In genomic region chr9:36488322-36488838, GRCh38 we compare ENCODE assay signal across 1 cellular context.
TF ChIP-seq lines count a peak whose summit lies in the region.

No MANE protein-coding gene starts in this region.

TF ChIP-seq in HepG2, 621 proteins besides CTCF, POLR2A, EP300 and RAD21 (continued from another document and continues in another):
- TF ChIP-seq, protein P1, sequence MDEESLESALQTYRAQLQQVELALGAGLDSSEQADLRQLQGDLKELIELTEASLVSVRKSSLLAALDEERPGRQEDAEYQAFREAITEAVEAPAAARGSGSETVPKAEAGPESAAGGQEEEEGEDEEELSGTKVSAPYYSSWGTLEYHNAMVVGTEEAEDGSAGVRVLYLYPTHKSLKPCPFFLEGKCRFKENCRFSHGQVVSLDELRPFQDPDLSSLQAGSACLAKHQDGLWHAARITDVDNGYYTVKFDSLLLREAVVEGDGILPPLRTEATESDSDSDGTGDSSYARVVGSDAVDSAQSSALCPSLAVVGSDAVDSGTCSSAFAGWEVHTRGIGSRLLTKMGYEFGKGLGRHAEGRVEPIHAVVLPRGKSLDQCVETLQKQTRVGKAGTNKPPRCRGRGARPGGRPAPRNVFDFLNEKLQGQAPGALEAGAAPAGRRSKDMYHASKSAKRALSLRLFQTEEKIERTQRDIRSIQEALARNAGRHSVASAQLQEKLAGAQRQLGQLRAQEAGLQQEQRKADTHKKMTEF (CRISPR knock-in tag; IDR thresholded peaks at IDR 0.05): 0 out of 2 replicates have a peak, but pooled peaks have one; percentile 2
- TF ChIP-seq THAP8 (CRISPR knock-in tag; IDR thresholded peaks at IDR 0.05; ENCODE audit: borderline replicate concordance) (0 out of 2 replicates have a peak, but pooled peaks have one; percentile 33), SIX4 (CRISPR knock-in tag; IDR thresholded peaks at IDR 0.05) (peak; percentile 58; the same call in 1 of the 2 replicates), ZNF30 (CRISPR knock-in tag; IDR thresholded peaks at IDR 0.05) (no peak), RFXAP (CRISPR knock-in tag; IDR thresholded peaks at IDR 0.05; ENCODE audit: borderline replicate concordance) (0 out of 2 replicates have a peak, but pooled peaks have one; percentile 4), FOXK1 (CRISPR knock-in tag; IDR thresholded peaks at IDR 0.05; ENCODE audit: borderline replicate concordance, low read depth) (peak; percentile 30; the same call in 1 of the 2 replicates), ZNF33B (CRISPR knock-in tag; IDR thresholded peaks at IDR 0.05) (0 out of 2 replicates have a peak, but pooled peaks have one; percentile 8), NFYC (CRISPR knock-in tag; IDR thresholded peaks at IDR 0.05) (peak; percentile 3; the same call in 1 of the 2 replicates), ARNTL (CRISPR knock-in tag; IDR thresholded peaks at IDR 0.05) (peak; percentile 15; the same call in 1 of the 2 replicates), CSRNP1 (CRISPR knock-in tag; IDR thresholded peaks at IDR 0.05) (0 out of 2 replicates have a peak, but pooled peaks have one; percentile 49), LCORL (IDR thresholded peaks at IDR 0.05) (no peak), LCORL (CRISPR knock-in tag; IDR thresholded peaks at IDR 0.05) (0 out of 2 replicates have a peak, but pooled peaks have one; percentile 9), SAP130 (CRISPR knock-in tag; IDR thresholded peaks at IDR 0.05; ENCODE audit: low read depth) (peak; percentile 52; the same call in 1 of the 2 replicates), SOX6 (IDR thresholded peaks at IDR 0.05) (no peak), SOX6 (CRISPR knock-in tag; IDR thresholded peaks at IDR 0.05) (peak; percentile 20; the same call in 1 of the 2 replicates), ZNF343 (CRISPR knock-in tag; IDR thresholded peaks at IDR 0.05) (0 out of 2 replicates have a peak, but pooled peaks have one; percentile 9), TAF1 (CRISPR knock-in tag; IDR thresholded peaks at IDR 0.05) (no peak), MEF2D (CRISPR knock-in tag; IDR thresholded peaks at IDR 0.05) (0 out of 2 replicates have a peak, but pooled peaks have one; percentile 40), MAX (IDR thresholded peaks at IDR 0.05) (peak; percentile 74), REPIN1 (CRISPR knock-in tag; IDR thresholded peaks at IDR 0.05; ENCODE audit: borderline replicate concordance, low read depth) (0 out of 2 replicates have a peak, but pooled peaks have one; percentile 44), MXI1 (IDR thresholded peaks at IDR 0.05; ENCODE audit: borderline replicate concordance, low read depth, low read length) (peak; percentile 27; the same call in 1 of the 3 replicates), ZNF318 (CRISPR knock-in tag; IDR thresholded peaks at IDR 0.05) (no peak), RARA (CRISPR knock-in tag; IDR thresholded peaks at IDR 0.05) (no peak), ZNF256 (CRISPR knock-in tag; conservative IDR thresholded peaks at IDR 0.05) (0 out of 2 replicates have a peak, but pooled peaks have one; percentile 68)
- TF ChIP-seq, protein P2, sequence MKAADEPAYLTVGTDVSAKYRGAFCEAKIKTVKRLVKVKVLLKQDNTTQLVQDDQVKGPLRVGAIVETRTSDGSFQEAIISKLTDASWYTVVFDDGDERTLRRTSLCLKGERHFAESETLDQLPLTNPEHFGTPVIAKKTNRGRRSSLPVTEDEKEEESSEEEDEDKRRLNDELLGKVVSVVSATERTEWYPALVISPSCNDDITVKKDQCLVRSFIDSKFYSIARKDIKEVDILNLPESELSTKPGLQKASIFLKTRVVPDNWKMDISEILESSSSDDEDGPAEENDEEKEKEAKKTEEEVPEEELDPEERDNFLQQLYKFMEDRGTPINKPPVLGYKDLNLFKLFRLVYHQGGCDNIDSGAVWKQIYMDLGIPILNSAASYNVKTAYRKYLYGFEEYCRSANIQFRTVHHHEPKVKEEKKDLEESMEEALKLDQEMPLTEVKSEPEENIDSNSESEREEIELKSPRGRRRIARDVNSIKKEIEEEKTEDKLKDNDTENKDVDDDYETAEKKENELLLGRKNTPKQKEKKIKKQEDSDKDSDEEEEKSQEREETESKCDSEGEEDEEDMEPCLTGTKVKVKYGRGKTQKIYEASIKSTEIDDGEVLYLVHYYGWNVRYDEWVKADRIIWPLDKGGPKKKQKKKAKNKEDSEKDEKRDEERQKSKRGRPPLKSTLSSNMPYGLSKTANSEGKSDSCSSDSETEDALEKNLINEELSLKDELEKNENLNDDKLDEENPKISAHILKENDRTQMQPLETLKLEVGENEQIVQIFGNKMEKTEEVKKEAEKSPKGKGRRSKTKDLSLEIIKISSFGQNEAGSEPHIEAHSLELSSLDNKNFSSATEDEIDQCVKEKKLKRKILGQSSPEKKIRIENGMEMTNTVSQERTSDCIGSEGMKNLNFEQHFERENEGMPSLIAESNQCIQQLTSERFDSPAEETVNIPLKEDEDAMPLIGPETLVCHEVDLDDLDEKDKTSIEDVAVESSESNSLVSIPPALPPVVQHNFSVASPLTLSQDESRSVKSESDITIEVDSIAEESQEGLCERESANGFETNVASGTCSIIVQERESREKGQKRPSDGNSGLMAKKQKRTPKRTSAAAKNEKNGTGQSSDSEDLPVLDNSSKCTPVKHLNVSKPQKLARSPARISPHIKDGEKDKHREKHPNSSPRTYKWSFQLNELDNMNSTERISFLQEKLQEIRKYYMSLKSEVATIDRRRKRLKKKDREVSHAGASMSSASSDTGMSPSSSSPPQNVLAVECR (CRISPR knock-in tag; IDR thresholded peaks at IDR 0.05; ENCODE audit: borderline replicate concordance): no peak
- TF ChIP-seq, protein P3, sequence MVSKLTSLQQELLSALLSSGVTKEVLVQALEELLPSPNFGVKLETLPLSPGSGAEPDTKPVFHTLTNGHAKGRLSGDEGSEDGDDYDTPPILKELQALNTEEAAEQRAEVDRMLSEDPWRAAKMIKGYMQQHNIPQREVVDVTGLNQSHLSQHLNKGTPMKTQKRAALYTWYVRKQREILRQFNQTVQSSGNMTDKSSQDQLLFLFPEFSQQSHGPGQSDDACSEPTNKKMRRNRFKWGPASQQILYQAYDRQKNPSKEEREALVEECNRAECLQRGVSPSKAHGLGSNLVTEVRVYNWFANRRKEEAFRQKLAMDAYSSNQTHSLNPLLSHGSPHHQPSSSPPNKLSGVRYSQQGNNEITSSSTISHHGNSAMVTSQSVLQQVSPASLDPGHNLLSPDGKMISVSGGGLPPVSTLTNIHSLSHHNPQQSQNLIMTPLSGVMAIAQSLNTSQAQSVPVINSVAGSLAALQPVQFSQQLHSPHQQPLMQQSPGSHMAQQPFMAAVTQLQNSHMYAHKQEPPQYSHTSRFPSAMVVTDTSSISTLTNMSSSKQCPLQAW (CRISPR knock-in tag; IDR thresholded peaks at IDR 0.05): 0 out of 2 replicates have a peak, but pooled peaks have one; percentile 14
- TF ChIP-seq, protein P4, sequence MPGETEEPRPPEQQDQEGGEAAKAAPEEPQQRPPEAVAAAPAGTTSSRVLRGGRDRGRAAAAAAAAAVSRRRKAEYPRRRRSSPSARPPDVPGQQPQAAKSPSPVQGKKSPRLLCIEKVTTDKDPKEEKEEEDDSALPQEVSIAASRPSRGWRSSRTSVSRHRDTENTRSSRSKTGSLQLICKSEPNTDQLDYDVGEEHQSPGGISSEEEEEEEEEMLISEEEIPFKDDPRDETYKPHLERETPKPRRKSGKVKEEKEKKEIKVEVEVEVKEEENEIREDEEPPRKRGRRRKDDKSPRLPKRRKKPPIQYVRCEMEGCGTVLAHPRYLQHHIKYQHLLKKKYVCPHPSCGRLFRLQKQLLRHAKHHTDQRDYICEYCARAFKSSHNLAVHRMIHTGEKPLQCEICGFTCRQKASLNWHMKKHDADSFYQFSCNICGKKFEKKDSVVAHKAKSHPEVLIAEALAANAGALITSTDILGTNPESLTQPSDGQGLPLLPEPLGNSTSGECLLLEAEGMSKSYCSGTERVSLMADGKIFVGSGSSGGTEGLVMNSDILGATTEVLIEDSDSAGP (CRISPR knock-in tag; IDR thresholded peaks at IDR 0.05; ENCODE audit: borderline replicate concordance): 0 out of 2 replicates have a peak, but pooled peaks have one; percentile 7
- TF ChIP-seq, protein P5, sequence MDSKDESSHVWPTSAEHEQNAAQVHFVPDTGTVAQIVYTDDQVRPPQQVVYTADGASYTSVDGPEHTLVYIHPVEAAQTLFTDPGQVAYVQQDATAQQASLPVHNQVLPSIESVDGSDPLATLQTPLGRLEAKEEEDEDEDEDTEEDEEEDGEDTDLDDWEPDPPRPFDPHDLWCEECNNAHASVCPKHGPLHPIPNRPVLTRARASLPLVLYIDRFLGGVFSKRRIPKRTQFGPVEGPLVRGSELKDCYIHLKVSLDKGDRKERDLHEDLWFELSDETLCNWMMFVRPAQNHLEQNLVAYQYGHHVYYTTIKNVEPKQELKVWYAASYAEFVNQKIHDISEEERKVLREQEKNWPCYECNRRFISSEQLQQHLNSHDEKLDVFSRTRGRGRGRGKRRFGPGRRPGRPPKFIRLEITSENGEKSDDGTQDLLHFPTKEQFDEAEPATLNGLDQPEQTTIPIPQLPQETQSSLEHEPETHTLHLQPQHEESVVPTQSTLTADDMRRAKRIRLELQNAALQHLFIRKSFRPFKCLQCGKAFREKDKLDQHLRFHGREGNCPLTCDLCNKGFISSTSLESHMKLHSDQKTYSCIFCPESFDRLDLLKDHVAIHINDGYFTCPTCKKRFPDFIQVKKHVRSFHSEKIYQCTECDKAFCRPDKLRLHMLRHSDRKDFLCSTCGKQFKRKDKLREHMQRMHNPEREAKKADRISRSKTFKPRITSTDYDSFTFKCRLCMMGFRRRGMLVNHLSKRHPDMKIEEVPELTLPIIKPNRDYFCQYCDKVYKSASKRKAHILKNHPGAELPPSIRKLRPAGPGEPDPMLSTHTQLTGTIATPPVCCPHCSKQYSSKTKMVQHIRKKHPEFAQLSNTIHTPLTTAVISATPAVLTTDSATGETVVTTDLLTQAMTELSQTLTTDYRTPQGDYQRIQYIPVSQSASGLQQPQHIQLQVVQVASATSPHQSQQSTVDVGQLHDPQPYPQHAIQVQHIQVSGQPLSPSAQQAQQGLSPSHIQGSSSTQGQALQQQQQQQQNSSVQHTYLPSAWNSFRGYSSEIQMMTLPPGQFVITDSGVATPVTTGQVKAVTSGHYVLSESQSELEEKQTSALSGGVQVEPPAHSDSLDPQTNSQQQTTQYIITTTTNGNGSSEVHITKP (CRISPR knock-in tag; IDR thresholded peaks at IDR 0.05; ENCODE audit: low read depth): 0 out of 2 replicates have a peak, but pooled peaks have one; percentile 12
